Comparison of ENCODE assay signal across 27 cellular contexts in genomic region chr11:115128226-115128625, GRCh38.
"Had no signal": no experiment of that assay in that cellular context is flagged by ENCODE, and none has a peak within 500 bp of the region (broad histone marks: within the 10 kb centered on the region; RNA-seq: fewer than 3 reads in every experiment).

No MANE protein-coding gene starts in this region.

- H3K27ac ChIP-seq: neural progenitor cell, ovary, parathyroid adenoma, psoas muscle, right lobe of liver, sigmoid colon, suprapubic skin, testis, tibial artery, transverse colon, vagina had no signal

- H3K27me3 ChIP-seq: neural progenitor cell, ovary, right lobe of liver, sigmoid colon, suprapubic skin, testis, transverse colon, vagina had no signal

- H3K4me1 Mint-ChIP-seq: natural killer cell; stimulated activated effector memory CD8-positive, alpha-beta T cell treated with anti-CD3 and anti-CD28 coated beads, Interleukin-12 subunit alpha, Interleukin-12 subunit beta, amount 100 ng/mL, for 72 hours; stimulated activated naive CD8-positive, alpha-beta T cell treated with anti-CD3 and anti-CD28 coated beads, Interleukin-15, amount 100 ng/mL, for 72 hours had no signal

- H3K4me3 Mint-ChIP-seq: natural killer cell; nephron; neural progenitor cell; stimulated activated effector memory CD8-positive, alpha-beta T cell treated with anti-CD3 and anti-CD28 coated beads, Interleukin-12 subunit alpha, Interleukin-12 subunit beta, amount 100 ng/mL, for 72 hours; stimulated activated naive CD8-positive, alpha-beta T cell treated with anti-CD3 and anti-CD28 coated beads, Interleukin-15, amount 100 ng/mL, for 72 hours; type B pancreatic cell had no signal

- H3K4me3 ChIP-seq: neural progenitor cell, ovary, psoas muscle, right lobe of liver, sigmoid colon, suprapubic skin, testis, tibial artery, transverse colon, vagina had no signal

- H3K36me3 Mint-ChIP-seq: natural killer cell; neural progenitor cell; stimulated activated effector memory CD8-positive, alpha-beta T cell treated with anti-CD3 and anti-CD28 coated beads, Interleukin-12 subunit alpha, Interleukin-12 subunit beta, amount 100 ng/mL, for 72 hours; type B pancreatic cell had no signal

- H3K9me3 ChIP-seq: ovary, psoas muscle, right lobe of liver, sigmoid colon, suprapubic skin, testis, tibial artery, transverse colon, vagina had no signal

- H3K9me3 Mint-ChIP-seq: natural killer cell; nephron; stimulated activated effector memory CD8-positive, alpha-beta T cell treated with anti-CD3 and anti-CD28 coated beads, Interleukin-12 subunit alpha, Interleukin-12 subunit beta, amount 100 ng/mL, for 72 hours; stimulated activated naive CD8-positive, alpha-beta T cell treated with anti-CD3 and anti-CD28 coated beads, Interleukin-15, amount 100 ng/mL, for 72 hours had no signal

- H3K4me2 ChIP-seq: neural progenitor cell had no signal

- DNase-seq: natural killer cell; occipital lobe; ovary; psoas muscle; right cardiac atrium; right lobe of liver; sigmoid colon; small intestine; stimulated activated CD4-positive, alpha-beta T cell treated with anti-CD3 and anti-CD28 coated beads, Interleukin-15, amount 100 ng/mL, for 24 hours; stimulated activated CD4-positive, alpha-beta T cell treated with anti-CD3 and anti-CD28 coated beads, Interleukin-2, amount 100 ng/mL, for 24 hours; stimulated activated CD4-positive, alpha-beta T cell treated with anti-CD3 and anti-CD28 coated beads, Interleukin-2, amount 100 ng/mL, for 48 hours; stimulated activated CD4-positive, alpha-beta T cell treated with anti-CD3 and anti-CD28 coated beads, Interleukin-4, amount 100 ng/mL, for 24 hours; stimulated activated naive CD4-positive, alpha-beta T cell; stimulated activated naive CD8-positive, alpha-beta T cell treated with anti-CD3 and anti-CD28 coated beads, Interleukin-15, amount 100 ng/mL, for 72 hours; stimulated activated naive CD8-positive, alpha-beta T cell treated with anti-CD3 and anti-CD28 coated beads, Interleukin-15, Interleukin-2, amounts not matched to agents 100 U/mL and 50 U/mL, for 24 hours; substantia nigra; testis; transverse colon had no signal

- H3K36me3 ChIP-seq: neural progenitor cell, ovary, right lobe of liver, sigmoid colon, suprapubic skin, tibial artery, transverse colon, vagina had no signal

- H3K27ac Mint-ChIP-seq: natural killer cell; nephron; neural progenitor cell; progenitor cell of endocrine pancreas; stimulated activated effector memory CD8-positive, alpha-beta T cell treated with anti-CD3 and anti-CD28 coated beads, Interleukin-12 subunit alpha, Interleukin-12 subunit beta, amount 100 ng/mL, for 72 hours; stimulated activated naive CD8-positive, alpha-beta T cell treated with anti-CD3 and anti-CD28 coated beads, Interleukin-15, amount 100 ng/mL, for 72 hours; type B pancreatic cell had no signal

- H3K9ac ChIP-seq: neural progenitor cell, parathyroid adenoma had no signal

- H3K4me1 ChIP-seq: parathyroid adenoma, psoas muscle, right lobe of liver, sigmoid colon, suprapubic skin, testis, tibial artery, transverse colon, vagina had no signal

- ATAC-seq: natural killer cell; psoas muscle; right cardiac atrium; right lobe of liver; stimulated activated effector memory CD8-positive, alpha-beta T cell treated with anti-CD3 and anti-CD28 coated beads, Interleukin-12 subunit alpha, Interleukin-12 subunit beta, amount 100 ng/mL, for 72 hours; stimulated activated naive CD8-positive, alpha-beta T cell treated with anti-CD3 and anti-CD28 coated beads, Interleukin-15, amount 100 ng/mL, for 72 hours; stimulated activated naive CD8-positive, alpha-beta T cell treated with anti-CD3 and anti-CD28 coated beads, Interleukin-15, Interleukin-2, amounts not matched to agents 100 U/mL and 50 U/mL, for 24 hours had no signal
